Comparison of ENCODE assay signal across 26 cellular contexts in the genomic region with DNA sequence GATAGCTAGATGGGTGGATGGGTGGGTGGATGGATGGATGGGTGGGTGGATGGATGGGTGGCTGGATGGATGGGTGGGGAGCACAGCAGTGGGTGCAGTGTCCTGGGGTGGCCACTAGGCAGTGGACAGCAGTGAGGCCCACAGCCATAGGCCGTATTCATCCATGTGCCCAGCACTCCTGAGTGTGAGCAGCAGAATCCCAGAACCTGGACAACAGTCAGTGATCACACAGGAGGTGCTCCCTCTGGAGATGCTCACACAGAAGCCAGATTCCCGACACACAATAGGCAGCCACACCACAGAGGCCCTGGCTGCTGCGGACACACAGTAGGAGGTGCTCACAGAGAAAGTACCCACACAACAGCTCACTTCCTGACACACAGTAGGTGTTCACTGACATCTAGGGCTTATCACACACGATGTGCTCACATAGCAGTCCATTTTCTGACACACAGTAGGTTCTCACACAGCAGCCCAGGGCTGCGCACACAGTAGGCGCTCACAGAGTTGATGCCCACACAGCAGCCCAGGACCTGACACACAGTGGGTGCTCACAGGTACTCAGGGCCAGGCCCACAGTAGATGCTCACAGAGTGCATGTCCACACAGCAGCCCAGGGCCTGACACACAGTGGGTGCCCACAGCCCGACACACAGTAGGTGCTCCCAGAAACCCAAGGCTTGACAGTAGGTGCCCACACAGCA.
DNase-seq lines count a peak whose midpoint lies in the region; ATAC-seq, FAIRE-seq and TF ChIP-seq lines count a peak whose summit lies in the region.
"Had no signal": no experiment of that assay in that cellular context is flagged by ENCODE, and none has a peak within 500 bp of the region (broad histone marks: within the 10 kb centered on the region; RNA-seq: fewer than 3 reads in every experiment).

No MANE protein-coding gene starts in this region.

- H3K4me2 ChIP-seq in IMR-90 (ENCODE audit: low read depth, low read length), result no peak overlapping the region
- H3K4me2 ChIP-seq: PC-9 had no signal

- POLR2A ChIA-PET in IMR-90 (lab: Charles Lee; ENCODE audit: unreplicated experiment), result no interaction called here

- 76% methylated on average over 3 of the region's 7 CpGs; no CpG with 5 or more reads in 1 of the 2 experiments for WGBS in IMR-90 (ENCODE audit: extremely low coverage in 2 of 2, insufficient read length in 1 of 2), 2 experiments

- H2AK5ac ChIP-seq in IMR-90 (ENCODE audit: low read depth, low read length), result no peak overlapping the region

- H4K91ac ChIP-seq in IMR-90 (ENCODE audit: insufficient read depth, low read depth, low read length), result no peak overlapping the region

- dilution Hi-C loops in IMR-90 (cut with HindIII; ENCODE audit: low sequenced_read_pairs, unreplicated experiment), result no loop called here

- intact Hi-C loops in IMR-90 (cut with micrococcal nuclease), result no loop called here

- H4K8ac ChIP-seq in IMR-90 (ENCODE audit: low read depth in 2 of 2, low read length in 2 of 2), result no peak overlapping the region

- no peak for TF ChIP-seq POLR2A in IMR-90 (IDR thresholded peaks at IDR 0.05; ENCODE audit: low read depth, low read length)

- in situ Hi-C loops in IMR-90 (cut with MboI; ENCODE audit: low sequenced_read_pairs), result no loop called here

- H3K79me1 ChIP-seq in IMR-90 (ENCODE audit: low read depth in 1 of 2, low read length in 2 of 2), result no peaks in the 10 kb centered on the region

- no peak overlapping the region for H3K9ac ChIP-seq in IMR-90 (ENCODE audit: low read depth, low read length)

- ATAC-seq in IMR-90 (ENCODE audit: low read depth), result no peak
- no peak for ATAC-seq in GM21529 (IDR thresholded peaks at IDR 0.05; ENCODE audit: unreplicated experiment)
- no peak for ATAC-seq in GM18867 (IDR thresholded peaks at IDR 0.05; ENCODE audit: unreplicated experiment)
- ATAC-seq: CD8-positive, alpha-beta T cell; Right ventricle myocardium inferior had no signal

- peak; percentile 95 for FAIRE-seq in bronchial epithelial cell (lab: Jason Lieb, UNC)
- FAIRE-seq: GM12891 had no signal

- no peaks in the 10 kb centered on the region for H4K20me1 ChIP-seq in IMR-90 (ENCODE audit: insufficient read depth, low read length)

- DNase-seq in DMS53 (lab: John Stamatoyannopoulos, UW) (peak; percentile 34), DMS53 treated with DMSO at 0.1 percent for 48 hours (lab: John Stamatoyannopoulos, UW; ENCODE audit: unreplicated experiment) (no peak), IMR-90 (no peak), bronchial epithelial cell (ENCODE audit: low read depth) (no peak)
- no peak for DNase-seq in stimulated activated CD4-positive, alpha-beta T cell treated with anti-CD3 and anti-CD28 coated beads, Interleukin-4, amount 100 ng/mL, for 24 hours
- DNase-seq: Caco-2, DMS79 treated with DMSO at 0.1 percent for 48 hours, GF-D8, H9, KBM-7, MV-4-11, NCI-H1105, NCI-H1436 treated with DMSO at 0.1 percent for 48 hours, NCI-H1930, NCI-H2107, NCI-H524 treated with DMSO at 0.1 percent for 48 hours, NCI-H774, PC-9, SJCRH30 had no signal

- peaks cover 3% of the 10 kb centered on the region; the same call in 1 of the 2 replicates for H3K9me1 ChIP-seq in IMR-90 (ENCODE audit: insufficient read depth, low read length)

- no peak overlapping the region for H2BK5ac ChIP-seq in IMR-90 (ENCODE audit: low read depth, low read length, poor library complexity, severe bottlenecking)

- no peak overlapping the region for H3K4ac ChIP-seq in IMR-90 (ENCODE audit: low read depth, low read length)

- no peak overlapping the region for H2BK120ac ChIP-seq in IMR-90 (ENCODE audit: low read depth, low read length)

- no peak overlapping the region for H3K23ac ChIP-seq in IMR-90 (ENCODE audit: low read depth, low read length)

- H3K27ac ChIP-seq in IMR-90 (ENCODE audit: insufficient read depth, low read length), result no peak overlapping the region
- H3K27ac ChIP-seq: 22Rv1, C4-2B, PC-9, SJCRH30 had no signal

- H2BK20ac ChIP-seq in IMR-90 (ENCODE audit: low read depth, low read length), result no peak overlapping the region

- peak overlapping the region; percentile 11 for H2AFZ ChIP-seq in IMR-90 (replicated peaks; ENCODE audit: low read length, poor library complexity)
- H2AFZ ChIP-seq: PC-9 had no signal

- H3K4me3 ChIP-seq in IMR-90 (ENCODE audit: insufficient read depth, low read depth, low read length) (no peak overlapping the region), bronchial epithelial cell (ENCODE audit: low read depth, low read length) (no peak overlapping the region)
- H3K4me3 ChIP-seq: PC-9, SJCRH30 had no signal

- no peak overlapping the region for H3K56ac ChIP-seq in IMR-90 (ENCODE audit: extremely low read depth, insufficient read depth, low read length)

- H3K4me1 ChIP-seq in IMR-90 (ENCODE audit: control insufficient read depth, insufficient read depth, low read length), result peaks cover 3% of the 10 kb centered on the region; the same call in 1 of the 2 replicates
- H3K4me1 ChIP-seq: Caco-2, SJCRH30 had no signal

- TF ChIP-seq CTCF in IMR-90 (conservative IDR thresholded peaks at IDR 0.05; ENCODE audit: low read depth, low read length) (no peak), bronchial epithelial cell (IDR thresholded peaks at IDR 0.05; ENCODE audit: insufficient read depth, low read length, severe bottlenecking) (no peak)

- H3K14ac ChIP-seq in IMR-90 (replicated peaks; ENCODE audit: low read depth, low read length), result no peak overlapping the region

- TF ChIP-seq RAD21 in IMR-90 (IDR thresholded peaks at IDR 0.05; ENCODE audit: low read length), result no peak

- H2AK9ac ChIP-seq in IMR-90 (replicated peaks; ENCODE audit: low read depth, low read length, poor library complexity), result peak overlapping the region; percentile 73

- H3K36me3 ChIP-seq in IMR-90 (ENCODE audit: control insufficient read depth, insufficient read depth, low read length) (no peaks in the 10 kb centered on the region), bronchial epithelial cell (ENCODE audit: control insufficient read depth, insufficient read depth, low read length) (no peaks in the 10 kb centered on the region)
- H3K36me3 ChIP-seq: SJCRH30 had no signal

- CTCF ChIA-PET in IMR-90 (lab: Yijun Ruan, JAX), result no interaction called here

- no peak overlapping the region for H2BK15ac ChIP-seq in IMR-90 (ENCODE audit: low read depth, low read length)

- no peaks in the 10 kb centered on the region for H3K9me3 ChIP-seq in IMR-90 (ENCODE audit: control insufficient read depth, insufficient read depth, low read length)
- H3K9me3 ChIP-seq: Caco-2, SJCRH30 had no signal

- peaks cover 41% of the 10 kb centered on the region for H3K27me3 ChIP-seq in IMR-90 (ENCODE audit: control insufficient read depth, insufficient read depth, low read length)
- no peaks in the 10 kb centered on the region for H3K27me3 ChIP-seq in bronchial epithelial cell (ENCODE audit: control insufficient read depth, insufficient read depth, low read length)
- H3K27me3 ChIP-seq: SJCRH30 had no signal

- BruUV-seq in IMR-90 (replicated peaks; lab: Mats Ljungman, UMichigan), result no TSS peak

- H3K18ac ChIP-seq in IMR-90 (ENCODE audit: low read depth, low read length), result no peak overlapping the region

- no peak overlapping the region for H4K5ac ChIP-seq in IMR-90 (ENCODE audit: low read depth, low read length)

TF ChIP-seq in IMR-90, 13 proteins besides CTCF, POLR2A, EP300 and RAD21:
- TF ChIP-seq, protein P1, sequence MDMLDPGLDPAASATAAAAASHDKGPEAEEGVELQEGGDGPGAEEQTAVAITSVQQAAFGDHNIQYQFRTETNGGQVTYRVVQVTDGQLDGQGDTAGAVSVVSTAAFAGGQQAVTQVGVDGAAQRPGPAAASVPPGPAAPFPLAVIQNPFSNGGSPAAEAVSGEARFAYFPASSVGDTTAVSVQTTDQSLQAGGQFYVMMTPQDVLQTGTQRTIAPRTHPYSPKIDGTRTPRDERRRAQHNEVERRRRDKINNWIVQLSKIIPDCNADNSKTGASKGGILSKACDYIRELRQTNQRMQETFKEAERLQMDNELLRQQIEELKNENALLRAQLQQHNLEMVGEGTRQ (IDR thresholded peaks at IDR 0.05; ENCODE audit: low read depth, low read length), result no peak
- TF ChIP-seq SMC3 (IDR thresholded peaks at IDR 0.05; ENCODE audit: low read depth, low read length) (no peak), RCOR1 (IDR thresholded peaks at IDR 0.05; ENCODE audit: insufficient replicate concordance, low read length) (no peak), CEBPB (IDR thresholded peaks at IDR 0.05; ENCODE audit: low read depth, low read length) (no peak), MAZ (IDR thresholded peaks at IDR 0.05; ENCODE audit: borderline replicate concordance, low read depth, low read length) (no peak), RFX5 (IDR thresholded peaks at IDR 0.05; ENCODE audit: low read depth, low read length) (no peak), FOS (IDR thresholded peaks at IDR 0.05; ENCODE audit: low read depth, low read length) (no peak), BHLHE40 (IDR thresholded peaks at IDR 0.05; ENCODE audit: low read depth, low read length) (no peak), MAFK (IDR thresholded peaks at IDR 0.05; ENCODE audit: low read depth, low read length) (no peak), MXI1 (IDR thresholded peaks at IDR 0.05; ENCODE audit: borderline replicate concordance, low read depth, low read length) (no peak), CHD1 (IDR thresholded peaks at IDR 0.05; ENCODE audit: low read depth, low read length) (no peak), NFE2L2 (IDR thresholded peaks at IDR 0.05; ENCODE audit: low read depth, low read length) (no peak)
- TF ChIP-seq, protein P2, sequence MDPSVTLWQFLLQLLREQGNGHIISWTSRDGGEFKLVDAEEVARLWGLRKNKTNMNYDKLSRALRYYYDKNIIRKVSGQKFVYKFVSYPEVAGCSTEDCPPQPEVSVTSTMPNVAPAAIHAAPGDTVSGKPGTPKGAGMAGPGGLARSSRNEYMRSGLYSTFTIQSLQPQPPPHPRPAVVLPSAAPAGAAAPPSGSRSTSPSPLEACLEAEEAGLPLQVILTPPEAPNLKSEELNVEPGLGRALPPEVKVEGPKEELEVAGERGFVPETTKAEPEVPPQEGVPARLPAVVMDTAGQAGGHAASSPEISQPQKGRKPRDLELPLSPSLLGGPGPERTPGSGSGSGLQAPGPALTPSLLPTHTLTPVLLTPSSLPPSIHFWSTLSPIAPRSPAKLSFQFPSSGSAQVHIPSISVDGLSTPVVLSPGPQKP (IDR thresholded peaks at IDR 0.05; ENCODE audit: borderline replicate concordance, low read depth, low read length), result no peak
TF ChIP-seq in IMR-90: peak in this region for 0.
